ENCODE assay signal across 8 cellular contexts in genomic region chr16:47018223-47018891, GRCh38. TPM values are rescaled to one million over a fixed set of nuclear protein-coding genes. Genes with fewer than 3 reads are reported as not detected.
DNase-seq lines count a peak whose midpoint lies in the region; ATAC-seq and TF ChIP-seq lines count a peak whose summit lies in the region.

No MANE protein-coding gene starts in this region.

- H3K9me2 ChIP-seq in GM23338 (ENCODE audit: insufficient read depth): no peaks in the 10 kb centered on the region
- H3K9me2 ChIP-seq in neural cell (ENCODE audit: insufficient read depth, low read length): no peaks in the 10 kb centered on the region

- H3K79me2 ChIP-seq in GM23338 (replicated peaks; ENCODE audit: insufficient read depth) (no peaks in the 10 kb centered on the region), neural cell (replicated peaks; ENCODE audit: insufficient read depth, low read length) (no peaks in the 10 kb centered on the region)

- H3K9me3 ChIP-seq in right atrium auricular region: no peaks in the 10 kb centered on the region
- H3K9me3 ChIP-seq in neural cell (ENCODE audit: low read length): no peaks in the 10 kb centered on the region

- H2AFZ ChIP-seq in GM23338: peak overlapping the region; percentile 47; the same call in 1 of the 2 replicates
- no peak overlapping the region for H2AFZ ChIP-seq in neural cell (ENCODE audit: low read depth, low read length)

- TF ChIP-seq EP300 in neural cell (conservative IDR thresholded peaks at IDR 0.05; ENCODE audit: poor library complexity, severe bottlenecking): no peak

- H3K27me3 Mint-ChIP-seq in GM23338 (ENCODE audit: insufficient read depth, low read depth, poor library complexity) (peaks cover 4% of the 10 kb centered on the region), IgD-negative memory B cell (no peaks in the 10 kb centered on the region)

- H3K9me3 Mint-ChIP-seq in GM23338: no peaks in the 10 kb centered on the region; the same call in 2 of the 3 replicates
- H3K9me3 Mint-ChIP-seq in IgD-negative memory B cell: no peaks in the 10 kb centered on the region

- no peak overlapping the region for H3K4me3 Mint-ChIP-seq in GM23338
- H3K4me3 Mint-ChIP-seq in IgD-negative memory B cell: peak overlapping the region in 2 of 4 donors; percentile 18 to 25

- peak; percentile 69 for ATAC-seq in Right ventricle myocardium inferior
- ATAC-seq in GM23338: peak; percentile 95

- H3K4me1 ChIP-seq in right atrium auricular region (no peaks in the 10 kb centered on the region), GM23338 (ENCODE audit: insufficient read depth) (no peaks in the 10 kb centered on the region; the same call in 1 of the 2 replicates)

- peak in 1 of 2 donors; percentile 44 for TF ChIP-seq CTCF in right atrium auricular region (IDR thresholded peaks at IDR 0.05)
- TF ChIP-seq CTCF in GM23338 (conservative IDR thresholded peaks at IDR 0.05; ENCODE audit: low read depth in 2 of 2): peak; percentile 49 to 65; a peak in 3 of 4 replicates
- peak; percentile 62 for TF ChIP-seq CTCF in choroid plexus epithelial cell (conservative IDR thresholded peaks at IDR 0.05; ENCODE audit: low read depth, low read length)
- TF ChIP-seq CTCF in neural cell (IDR thresholded peaks at IDR 0.05; ENCODE audit: poor library complexity, severe bottlenecking): peak; percentile 25

- H3K4me3 ChIP-seq in right atrium auricular region (no peak overlapping the region), GM23338 (no peak overlapping the region), choroid plexus epithelial cell (ENCODE audit: low read depth, low read length) (no peak overlapping the region), neural cell (ENCODE audit: low read length) (no peak overlapping the region)

- no peaks in the 10 kb centered on the region for H3K27me3 ChIP-seq in right atrium auricular region
- no peaks in the 10 kb centered on the region for H3K27me3 ChIP-seq in GM23338 (ENCODE audit: insufficient read depth)
- H3K27me3 ChIP-seq in neural cell (ENCODE audit: insufficient read depth, low read depth, low read length): no peaks in the 10 kb centered on the region

- H3K9ac ChIP-seq in neural cell (ENCODE audit: low read length): no peak overlapping the region

- H4K20me1 ChIP-seq in GM23338 (replicated peaks; ENCODE audit: insufficient read depth): no peaks in the 10 kb centered on the region
- H4K20me1 ChIP-seq in neural cell (ENCODE audit: insufficient read depth): no peaks in the 10 kb centered on the region

- H3K36me3 Mint-ChIP-seq in GM23338 (ENCODE audit: low read depth) (no peaks in the 10 kb centered on the region), IgD-negative memory B cell (no peaks in the 10 kb centered on the region)

- no peaks in the 10 kb centered on the region for H3K36me3 ChIP-seq in right atrium auricular region
- no peaks in the 10 kb centered on the region for H3K36me3 ChIP-seq in GM23338 (ENCODE audit: insufficient read depth)
- no peaks in the 10 kb centered on the region for H3K36me3 ChIP-seq in neural cell (ENCODE audit: insufficient read depth, low read length)

- DNase-seq in Right ventricle myocardium inferior (ENCODE audit: missing footprints) (no peak), right atrium auricular region (ENCODE audit: low spot score) (no peak), GM23338 (ENCODE audit: low spot score) (peak; percentile 76), SKM-1 treated with dmso at 0.1 percent for 144 hours (lab: John Stamatoyannopoulos, UW; ENCODE audit: unreplicated experiment) (peak; percentile 56), choroid plexus epithelial cell (ENCODE audit: low read depth) (peak; percentile 51), midbrain (lab: John Stamatoyannopoulos, UW) (no peak)

- H3F3A ChIP-seq in GM23338 (replicated peaks; ENCODE audit: low read depth) (no peaks in the 10 kb centered on the region), neural cell (ENCODE audit: insufficient read depth, low read length, poor library complexity, severe bottlenecking) (no peaks in the 10 kb centered on the region)

- H3K4me1 Mint-ChIP-seq in GM23338 (peaks cover 7% of the 10 kb centered on the region), IgD-negative memory B cell (peaks cover 13 to 24% (median 23%) of the 10 kb centered on the region in 3 donors)

- peak overlapping the region; percentile 48; the same call in 1 of the 2 replicates for H3K27ac Mint-ChIP-seq in GM23338
- H3K27ac Mint-ChIP-seq in IgD-negative memory B cell: peak overlapping the region; percentile 2 to 91 (median 84)

- no peak for TF ChIP-seq RAD21 in neural cell (conservative IDR thresholded peaks at IDR 0.05)

- no peak overlapping the region for H3K4me2 ChIP-seq in GM23338
- no peak overlapping the region for H3K4me2 ChIP-seq in neural cell (ENCODE audit: low read length)

- H3K27ac ChIP-seq in right atrium auricular region: no peak overlapping the region
- H3K27ac ChIP-seq in GM23338 (ENCODE audit: low read depth): no peak overlapping the region
- no peak overlapping the region for H3K27ac ChIP-seq in neural cell (ENCODE audit: low read length)

- intact Hi-C loops in Right ventricle myocardium inferior (cut with DNase I): loop anchor here (10.0 kb wide), 1 partner anchor 164 kb away; no protein-coding TSS in a partner anchor

TF ChIP-seq in GM23338, 12 proteins besides CTCF, POLR2A, EP300 and RAD21 (continues in another document):
- TF ChIP-seq EZH2phosphoT487 (IDR thresholded peaks at IDR 0.05; ENCODE audit: unreplicated experiment): no peak
- no peak for TF ChIP-seq EZH2 (IDR thresholded peaks at IDR 0.05; ENCODE audit: low read depth, unreplicated experiment)
- no peak for TF ChIP-seq ETS1 (IDR thresholded peaks at IDR 0.05)
- TF ChIP-seq NANOG (IDR thresholded peaks at IDR 0.05; ENCODE audit: borderline replicate concordance): no peak
- TF ChIP-seq CREB1 (CRISPR knock-in tag; IDR thresholded peaks at IDR 0.05; ENCODE audit: low read depth): no peak

TF ChIP-seq in neural cell, 6 proteins besides CTCF, POLR2A, EP300 and RAD21:
- TF ChIP-seq MXI1 (conservative IDR thresholded peaks at IDR 0.05; ENCODE audit: poor library complexity, severe bottlenecking) (no peak), POLR2AphosphoS5 (IDR thresholded peaks at IDR 0.05) (no peak), TAF1 (IDR thresholded peaks at IDR 0.05; ENCODE audit: low read depth) (no peak)
TF ChIP-seq in neural cell: peak in this region for 0.

RNA-seq across cellular contexts. Expression of gene DNAJA2, which starts 44.9 kb away (rescaled TPM):
- total RNA-seq in Right ventricle myocardium inferior (86.3 TPM), right atrium auricular region (10 to 100 TPM; 50.6 to 74.0 TPM)
- total RNA-seq in GM23338 (2014; rRNA removed; shearing (Covaris generic)): 94.5 and 99.2 TPM in 2 replicates
- polyA plus RNA-seq in GM23338 (2016; fragmentation: Nextera tagmentation; extraction: Ambion mirVana) (79.2 and 101 TPM in 2 replicates), IgD-negative memory B cell (76.2 TPM), neural cell (85.8 and 99.5 TPM in 2 replicates)
- polyA minus RNA-seq in neural cell: 119 and 126 TPM in 2 replicates

Comparison
In these comparisons a context has a peak if more than half of its experiments do, and no peak if none do; other contexts are left out.
1. DNase-seq: peak in GM23338 (single experiment), SKM-1 treated with dmso at 0.1 percent for 144 hours (single experiment) and choroid plexus epithelial cell (single experiment); none in Right ventricle myocardium inferior (single experiment), right atrium auricular region (single experiment) and midbrain (single experiment).